ENCODE assay signal across 8 cellular contexts in genomic region chr11:112226062-112226921, GRCh38. TPM values are rescaled to one million over a fixed set of nuclear protein-coding genes. Genes with fewer than 3 reads are reported as not detected.
DNase-seq lines count a peak whose midpoint lies in the region; ATAC-seq and TF ChIP-seq lines count a peak whose summit lies in the region.

TSS of gene PTS (plus strand) at chr11:112226428. CDS start at chr11:112226444, 16 bp downstream.

- peak within 1 kb of the TSS; percentile 93 for H3K9ac ChIP-seq in HUES64 (ENCODE audit: low read depth, low read length)

- peak within 1 kb of the TSS; percentile 95 for H3K4me3 ChIP-seq in HUES64 (ENCODE audit: low read length)
- peak within 1 kb of the TSS; percentile 52 for H3K4me3 ChIP-seq in mucosa of descending colon

- 2% methylated on average over 74 of the region's 74 CpGs for WGBS in HUES64

- DNase-seq in DMS 273 (lab: John Stamatoyannopoulos, UW; ENCODE audit: unreplicated experiment) (peak; percentile 91), OCI-M1 (lab: John Stamatoyannopoulos, UW) (peak; percentile 96), activated T-cell treated with anti-CD3 and anti-CD28 coated beads for 24 hours (ENCODE audit: low read depth) (peak; percentile 79), epidermal melanocyte (ENCODE audit: insufficient read length, low spot score) (peak; percentile 95), mucosa of descending colon (peak; percentile 89 to 93 (median 91))
- peak; percentile 56 to 73 for DNase-seq in stimulated activated CD8-positive, alpha-beta memory T cell treated with anti-CD3 and anti-CD28 coated beads, Interleukin-4, amount 100 ng/mL, for 1 hour (ENCODE audit: low read depth in 2 of 2, low spot score in 1 of 2)

- H3K36me3 ChIP-seq in HUES64 (ENCODE audit: insufficient read depth, low read length) (peaks cover 30% of the 10 kb centered on the region), mucosa of descending colon (ENCODE audit: low read depth) (no peaks in the 10 kb centered on the region)

- intact Hi-C loops in mucosa of descending colon (cut with DNase I, micrococcal nuclease): no loop called here

- peak within 1 kb of the TSS; percentile 82 for H3K27ac ChIP-seq in HUES64 (ENCODE audit: low read depth, low read length)

- H3K4me1 ChIP-seq in HUES64 (ENCODE audit: insufficient read depth, low read length): peaks cover 4% of the 10 kb centered on the region; the same call in 1 of the 2 replicates
- peaks cover 11% of the 10 kb centered on the region for H3K4me1 ChIP-seq in mucosa of descending colon (ENCODE audit: low read depth)

- no peak for TF ChIP-seq CTCF in mucosa of descending colon (IDR thresholded peaks at IDR 0.05)

- H3K9me3 ChIP-seq in HUES64 (ENCODE audit: insufficient read depth, low read depth, low read length) (no peaks in the 10 kb centered on the region), mucosa of descending colon (no peaks in the 10 kb centered on the region)

- H3K27me3 ChIP-seq in HUES64 (ENCODE audit: insufficient read depth, low read length): peaks cover 9% of the 10 kb centered on the region; the same call in 1 of the 2 replicates

- ATAC-seq in GM21515 (IDR thresholded peaks at IDR 0.05; ENCODE audit: unreplicated experiment) (peak; percentile 96), mucosa of descending colon (peak; percentile 98)

RNA-seq across cellular contexts. Expression of gene PTS, which starts in this region (rescaled TPM):
- 25.3 TPM for polyA plus RNA-seq in HUES64 (2013, experiment 1 of 2)
- 28.7 TPM for polyA plus RNA-seq in HUES64 (2013, experiment 2 of 2)
- total RNA-seq in mucosa of descending colon: 10 to 100 TPM; 27.4 to 29.5 (median 27.7) TPM

Comparison
In these comparisons a context has a peak if more than half of its experiments do, and no peak if none do; other contexts are left out.
1. Peak in every context shown above with its lines: DNase-seq, ATAC-seq, H3K4me3 ChIP-seq and H3K27ac ChIP-seq.